ENCODE assay signal across 8 cellular contexts in the genomic region with DNA sequence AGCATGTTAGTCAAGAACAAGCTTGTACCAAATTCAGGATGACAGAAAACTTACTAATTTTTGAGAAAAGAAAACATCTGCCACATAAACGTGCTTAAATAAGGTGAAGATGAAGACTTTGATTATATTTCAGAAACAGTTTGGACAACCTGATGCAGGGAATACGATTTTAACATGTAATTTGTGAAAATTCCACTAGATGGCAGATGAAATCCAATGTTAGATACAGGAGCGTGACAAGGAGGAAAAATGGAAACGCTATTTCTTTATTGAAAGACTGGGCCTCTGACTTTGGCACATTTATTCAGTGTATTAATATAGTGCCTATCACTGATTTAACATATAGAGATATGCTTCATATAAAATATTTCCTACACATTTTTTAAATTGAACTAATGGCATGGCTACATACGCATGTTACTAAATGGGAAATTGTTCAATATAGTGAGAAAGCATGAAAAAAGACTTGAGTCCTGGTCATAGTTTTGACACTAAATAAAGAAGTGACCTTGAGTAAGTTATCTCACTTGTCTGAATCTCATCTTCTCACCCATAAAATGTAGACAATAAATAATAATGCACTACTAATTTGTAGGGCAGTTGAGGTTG.
DNase-seq lines count a peak whose midpoint lies in the region; ATAC-seq lines count a peak whose summit lies in the region.

No MANE protein-coding gene starts in this region.

- DNase-seq in COLO829 (ENCODE audit: low spot score) = peak; percentile 35
- DNase-seq in NOMO-1 (lab: John Stamatoyannopoulos, UW; ENCODE audit: unreplicated experiment in 2 of 2) = peak; percentile 78 to 92
- DNase-seq in dedifferentiated amniotic fluid mesenchymal stem cell (ENCODE audit: extremely low spot score) = peak; percentile 69
- peak; percentile 71 for DNase-seq in middle frontal gyrus (ENCODE audit: extremely low spot score, low spot score)
- no peak for DNase-seq in activated CD4-positive, alpha-beta T cell treated with anti-CD3 and anti-CD28 coated beads for 1 hour
- no peak for DNase-seq in mucosa of gallbladder (ENCODE audit: low spot score)

- ATAC-seq in GM19395 (IDR thresholded peaks at IDR 0.05; ENCODE audit: unreplicated experiment) (peak; percentile 88), HG03565 (IDR thresholded peaks at IDR 0.05; ENCODE audit: unreplicated experiment) (peak; percentile 79)

Comparison
In these comparisons a context has a peak if more than half of its experiments do, and no peak if none do; other contexts are left out.
1. DNase-seq: peak in COLO829 (single experiment), NOMO-1 (2 of 2), dedifferentiated amniotic fluid mesenchymal stem cell (single experiment) and middle frontal gyrus (single experiment); none in activated CD4-positive, alpha-beta T cell treated with anti-CD3 and anti-CD28 coated beads for 1 hour (single experiment) and mucosa of gallbladder (single experiment).